ENCODE assay signal across 1 cellular context in genomic region chr17:17435323-17435722, GRCh38.
A peak's percentile ranks its signal among the peaks of the same experiment; 100 is the strongest.
TF ChIP-seq lines count a peak whose summit lies in the region.

No MANE protein-coding gene starts in this region.

TF ChIP-seq in K562, 482 proteins besides CTCF, POLR2A, EP300 and RAD21 (continued from another document):
- TF ChIP-seq SMARCA4 (IDR thresholded peaks at IDR 0.05), result peak; percentile 25; the same call in 1 of the 2 replicates
- no peak for TF ChIP-seq MYNN (IDR thresholded peaks at IDR 0.05)
- no peak for TF ChIP-seq MYNN (CRISPR knock-in tag; IDR thresholded peaks at IDR 0.05)
- TF ChIP-seq ESRRA (IDR thresholded peaks at IDR 0.05; ENCODE audit: borderline replicate concordance, low read depth), result no peak
- peak; percentile 65; the same call in 1 of the 2 replicates for TF ChIP-seq ZEB2 (IDR thresholded peaks at IDR 0.05)
- no peak for TF ChIP-seq ZNF165 (CRISPR knock-in tag; IDR thresholded peaks at IDR 0.05; ENCODE audit: borderline replicate concordance)
